ENCODE assay signal across 21 cellular contexts in genomic region chr5:147626494-147626893, GRCh38.
"Had no signal": no experiment of that assay in that cellular context is flagged by ENCODE, and none has a peak within 500 bp of the region (broad histone marks: within the 10 kb centered on the region; RNA-seq: fewer than 3 reads in every experiment).

No MANE protein-coding gene starts in this region.

- H3K27me3 ChIP-seq: breast epithelium, SJCRH30 had no signal

- DNase-seq: activated CD4-positive, alpha-beta T cell treated with anti-CD3 and anti-CD28 coated beads for 4 hours; activated CD8-positive, alpha-beta memory T cell treated with anti-CD3 and anti-CD28 coated beads, Interleukin-2, amount 50 U/mL, for 4 hours; activated CD8-positive, alpha-beta T cell treated with anti-CD3 and anti-CD28 coated beads for 36 hours; activated naive CD4-positive, alpha-beta T cell treated with anti-CD3 and anti-CD28 coated beads, Interleukin-2, amount 50 U/mL, for 16 hours; activated naive CD8-positive, alpha-beta T cell treated with anti-CD3 and anti-CD28 coated beads, Interleukin-2, amount 10 ng/mL, durations not matched to agents 7 days and 5 days; aorta; caudate nucleus; KBM-7; NCI-H1048; NCI-H1417; NCI-H2029 treated with DMSO at 0.1 percent for 48 hours; NCI-H345; NCI-H510A; NCI-H526 treated with DMSO at 0.1 percent for 48 hours; RPMI8226; SJCRH30; WERI-Rb-1 had no signal

- H3K27ac ChIP-seq: breast epithelium, SJCRH30, WERI-Rb-1 had no signal

- H3K4me1 ChIP-seq: breast epithelium had no signal

- H3K4me3 ChIP-seq: breast epithelium, SJCRH30 had no signal

- H3K9me3 ChIP-seq: breast epithelium, SJCRH30 had no signal

- ATAC-seq: activated CD4-positive, CD25-positive, alpha-beta regulatory T cell treated with anti-CD3 and anti-CD28 coated beads, Interleukin-2, amount 50 U/mL, for 24 hours; activated CD8-positive, alpha-beta T cell treated with anti-CD3 and anti-CD28 coated beads for 36 hours; Panc1; Right ventricle myocardium inferior had no signal

- H3K36me3 ChIP-seq: breast epithelium, WERI-Rb-1 had no signal
